In genomic region chr6:68975064-68975463, GRCh38 we compare ENCODE assay signal across 12 cellular contexts.
A peak's percentile ranks its signal among the peaks of the same experiment; 100 is the strongest.
DNase-seq lines count a peak whose midpoint lies in the region; ATAC-seq and TF ChIP-seq lines count a peak whose summit lies in the region.
"Had no signal": no experiment of that assay in that cellular context is flagged by ENCODE, and none has a peak within 500 bp of the region (broad histone marks: within the 10 kb centered on the region; RNA-seq: fewer than 3 reads in every experiment).

No MANE protein-coding gene starts in this region.

- H2AFZ ChIP-seq in Karpas-422 (ENCODE audit: low read length): no peak overlapping the region

- H3K4me1 Mint-ChIP-seq in immature natural killer cell: no peaks in the 10 kb centered on the region
- H3K4me1 Mint-ChIP-seq: CD4-positive, CD25-positive, alpha-beta regulatory T cell had no signal

- H3K4me2 ChIP-seq in Karpas-422 (ENCODE audit: low read depth, low read length, poor library complexity, severe bottlenecking): no peak overlapping the region

- H3K4me3 Mint-ChIP-seq in immature natural killer cell: no peak overlapping the region
- H3K4me3 Mint-ChIP-seq: CD4-positive, CD25-positive, alpha-beta regulatory T cell had no signal

- H3K4me3 ChIP-seq in AG10803 (ENCODE audit: low read length) (no peak overlapping the region), Karpas-422 (ENCODE audit: low read length) (no peak overlapping the region)
- H3K4me3 ChIP-seq: lung, transverse colon had no signal

- no peaks in the 10 kb centered on the region for H4K20me1 ChIP-seq in Karpas-422 (ENCODE audit: insufficient read depth, low read depth, low read length)

- H3K27ac Mint-ChIP-seq in immature natural killer cell: no peak overlapping the region
- H3K27ac Mint-ChIP-seq: CD4-positive, CD25-positive, alpha-beta regulatory T cell had no signal

- H3K4me1 ChIP-seq in Karpas-422 (ENCODE audit: low read length): no peaks in the 10 kb centered on the region
- H3K4me1 ChIP-seq: transverse colon had no signal

- H3K9me3 Mint-ChIP-seq in immature natural killer cell: peaks cover 0 to 9% (median 5%) of the 10 kb centered on the region in 6 donors

- H3K27me3 Mint-ChIP-seq in immature natural killer cell (ENCODE audit: low read depth in 3 of 3): peaks cover 0 to 2% (median 0%) of the 10 kb centered on the region in 3 donors
- H3K27me3 Mint-ChIP-seq: CD4-positive, CD25-positive, alpha-beta regulatory T cell had no signal

- H3K9me2 ChIP-seq in Karpas-422 (replicated peaks; ENCODE audit: insufficient read depth, low read length): no peaks in the 10 kb centered on the region

- no peaks in the 10 kb centered on the region for H3K9me3 ChIP-seq in Karpas-422 (ENCODE audit: low read length)
- H3K9me3 ChIP-seq: transverse colon had no signal

- H3K27ac ChIP-seq in Karpas-422 (ENCODE audit: low read length) (no peak overlapping the region), angular gyrus (ENCODE audit: low read depth, low read length) (peak overlapping the region; percentile 59)
- H3K27ac ChIP-seq: transverse colon had no signal

- no peaks in the 10 kb centered on the region for H3K36me3 ChIP-seq in Karpas-422 (ENCODE audit: insufficient read depth, low read length)
- H3K36me3 ChIP-seq: transverse colon had no signal

- no peak overlapping the region for H3K9ac ChIP-seq in Karpas-422 (ENCODE audit: low read length)

- no peaks in the 10 kb centered on the region for H3K27me3 ChIP-seq in Karpas-422 (ENCODE audit: low read length)
- H3K27me3 ChIP-seq: transverse colon had no signal

- H3K36me3 Mint-ChIP-seq in immature natural killer cell: no peaks in the 10 kb centered on the region
- H3K36me3 Mint-ChIP-seq: CD4-positive, CD25-positive, alpha-beta regulatory T cell had no signal

- DNase-seq in AG10803 (ENCODE audit: low read depth): no peak
- DNase-seq in Karpas-422: peak; percentile 41
- peak; percentile 35 for DNase-seq in iPS-NIHi7 (ENCODE audit: extremely low spot score)
- no peak for DNase-seq in activated CD4-positive, alpha-beta T cell treated with anti-CD3 and anti-CD28 coated beads for 4 hours
- no peak for DNase-seq in immature natural killer cell
- DNase-seq in activated CD4-positive, alpha-beta T cell treated with anti-CD3 and anti-CD28 coated beads, Interleukin-2, amount 50 U/mL, for 48 hours: no peak
- DNase-seq: CD4-positive, CD25-positive, alpha-beta regulatory T cell; NCI-H146; transverse colon had no signal

- 0 out of 2 replicates have a peak, but pooled peaks have one; percentile 8 for TF ChIP-seq CTCF in AG10803 (conservative IDR thresholded peaks at IDR 0.05; ENCODE audit: low read length)

- no peak for ATAC-seq in HG02623 (IDR thresholded peaks at IDR 0.05; ENCODE audit: unreplicated experiment)

- H3K79me2 ChIP-seq in Karpas-422 (ENCODE audit: low read length): no peaks in the 10 kb centered on the region

Comparison
In these comparisons a context has a peak if more than half of its experiments do, and no peak if none do; other contexts are left out.
1. DNase-seq: peak in Karpas-422 (single experiment) and iPS-NIHi7 (single experiment); none in AG10803 (single experiment), activated CD4-positive, alpha-beta T cell treated with anti-CD3 and anti-CD28 coated beads for 4 hours (0 of 2), immature natural killer cell (0 of 3) and activated CD4-positive, alpha-beta T cell treated with anti-CD3 and anti-CD28 coated beads, Interleukin-2, amount 50 U/mL, for 48 hours (0 of 2).